Comparison of ENCODE assay signal across 8 cellular contexts in the genomic region with DNA sequence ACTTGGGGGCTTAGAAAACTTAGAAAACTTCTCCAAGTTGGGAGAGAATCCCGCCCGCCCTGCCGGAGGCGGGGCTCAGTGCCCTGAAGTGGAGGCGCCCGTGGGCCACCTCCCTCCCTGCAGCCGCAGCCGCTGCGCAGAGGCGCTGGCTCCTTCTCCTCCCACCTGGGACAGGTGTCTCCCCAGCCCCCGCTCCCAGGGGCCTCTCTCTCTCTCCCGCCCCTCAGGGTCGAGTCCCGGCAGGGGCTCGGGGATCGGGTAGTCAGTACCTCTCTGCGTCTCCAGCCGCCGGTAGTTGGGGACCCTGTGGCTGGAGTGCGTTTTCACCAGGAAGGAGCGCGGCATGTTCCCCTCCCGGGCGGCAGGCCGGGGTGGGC. TPM values are rescaled to one million over a fixed set of nuclear protein-coding genes. Genes with fewer than 3 reads are reported as not detected.
DNase-seq lines count a peak whose midpoint lies in the region; ATAC-seq and TF ChIP-seq lines count a peak whose summit lies in the region.

No MANE protein-coding gene starts in this region.

- ATAC-seq in HG03064 (IDR thresholded peaks at IDR 0.05; ENCODE audit: low read depth, unreplicated experiment): peak; percentile 9

- no peaks in the 10 kb centered on the region for H3K9me3 ChIP-seq in neutrophil

- peak overlapping the region; percentile 87 for H3K27ac ChIP-seq in neutrophil

- TF ChIP-seq CTCF in epithelial cell of proximal tubule (conservative IDR thresholded peaks at IDR 0.05; ENCODE audit: low read depth, low read length) (no peak), neutrophil (IDR thresholded peaks at IDR 0.05) (no peak)

- H3K4me3 ChIP-seq in epithelial cell of proximal tubule (ENCODE audit: low read depth, low read length) (peak overlapping the region; percentile 59), neutrophil (ENCODE audit: low read depth in 1 of 2, low read length in 1 of 2) (peak overlapping the region; percentile 88 to 96)

- DNase-seq in NCI-H1436 (lab: John Stamatoyannopoulos, UW) (peak; percentile 76), NCI-H1436 treated with DMSO at 0.1 percent for 48 hours (lab: John Stamatoyannopoulos, UW) (no peak), T-helper 2 cell (peak in 3 of 5 experiments; percentile 41 to 50 (median 48)), epithelial cell of proximal tubule (ENCODE audit: low read depth) (no peak), NCI-H1930 (lab: John Stamatoyannopoulos, UW) (no peak), C1 segment of cervical spinal cord (lab: John Stamatoyannopoulos, UW) (no peak)

- peaks cover 56 to 79% of the 10 kb centered on the region in 2 experiments for H3K4me1 ChIP-seq in neutrophil (ENCODE audit: control insufficient read depth in 1 of 2, insufficient read depth in 1 of 2, low read depth in 1 of 2, low read length in 1 of 2)

- peaks cover 7% of the 10 kb centered on the region for H3K36me3 ChIP-seq in neutrophil

- H3K27me3 ChIP-seq in neutrophil: peaks cover 16% of the 10 kb centered on the region

RNA-seq across cellular contexts. Expression of gene SNAI3, which starts 0.3 kb away (rescaled TPM):
- 0.23 and 0.58 TPM in 2 replicates for total RNA-seq in epithelial cell of proximal tubule

RNA-seq across cellular contexts. Expression of gene RNF166, which starts 20.2 kb away (rescaled TPM):
- 29.7 and 32.8 TPM in 2 replicates for total RNA-seq in epithelial cell of proximal tubule

RNA-seq across cellular contexts. Expression of gene CTU2, which starts 20.3 kb away (rescaled TPM):
- 9.3 and 26.6 TPM in 2 replicates for total RNA-seq in epithelial cell of proximal tubule

RNA-seq across cellular contexts. Expression of gene MVD, which starts 23.2 kb away (rescaled TPM):
- total RNA-seq in epithelial cell of proximal tubule: 76.2 and 167 TPM in 2 replicates

RNA-seq across cellular contexts. Expression of gene CYBA, which starts 35.2 kb away (rescaled TPM):
- total RNA-seq in epithelial cell of proximal tubule: 877 and 896 TPM in 2 replicates

Comparison
In these comparisons a context has a peak if more than half of its experiments do, and no peak if none do; other contexts are left out.
1. DNase-seq: peak in NCI-H1436 (single experiment) and T-helper 2 cell (3 of 5); none in NCI-H1436 treated with DMSO at 0.1 percent for 48 hours (single experiment), epithelial cell of proximal tubule (single experiment), NCI-H1930 (0 of 2) and C1 segment of cervical spinal cord (0 of 14).